In genomic region chr3:132180337-132180791, GRCh38 we compare ENCODE assay signal across 9 cellular contexts.
A peak's percentile ranks its signal among the peaks of the same experiment; 100 is the strongest.
DNase-seq lines count a peak whose midpoint lies in the region; ATAC-seq and TF ChIP-seq lines count a peak whose summit lies in the region.
"Had no signal": no experiment of that assay in that cellular context is flagged by ENCODE, and none has a peak within 500 bp of the region (broad histone marks: within the 10 kb centered on the region; RNA-seq: fewer than 3 reads in every experiment).

No MANE protein-coding gene starts in this region.

- CTCF ChIA-PET in activated CD4-positive, alpha-beta T cell treated with anti-CD3 and anti-CD28 coated beads for 36 hours (lab: Charles Lee), result interaction anchor here (0.7 to 1.6 kb wide), 3 partner anchors 141 to 1148 kb away, joined by 3 to 7 read pairs (median 4); no protein-coding TSS in a partner anchor
- CTCF ChIA-PET in activated CD8-positive, alpha-beta T cell treated with anti-CD3 and anti-CD28 coated beads for 36 hours (lab: Charles Lee), result interaction anchor here (0.9 to 1.2 kb wide), 4 partner anchors 11 to 386 kb away, joined by 3 to 8 read pairs (median 3); no protein-coding TSS in a partner anchor

- no peaks in the 10 kb centered on the region for H3K27me3 ChIP-seq in thoracic aorta (replicated peaks; ENCODE audit: insufficient read depth)
- H3K27me3 ChIP-seq in sigmoid colon, result no peaks in the 10 kb centered on the region

- no peak overlapping the region for H3K27ac Mint-ChIP-seq in activated CD4-positive, alpha-beta T cell treated with anti-CD3 and anti-CD28 coated beads for 36 hours
- no peak overlapping the region for H3K27ac Mint-ChIP-seq in activated CD8-positive, alpha-beta T cell treated with anti-CD3 and anti-CD28 coated beads for 36 hours
- H3K27ac Mint-ChIP-seq: activated naive CD4-positive, alpha-beta T cell treated with anti-CD3 and anti-CD28 coated beads, Interleukin-2, amount 50 U/mL, for 72 hours had no signal

- no peak for TF ChIP-seq POLR2A in sigmoid colon (IDR thresholded peaks at IDR 0.05)

- H3K4me3 Mint-ChIP-seq in activated CD4-positive, alpha-beta T cell treated with anti-CD3 and anti-CD28 coated beads for 36 hours, result no peak overlapping the region
- H3K4me3 Mint-ChIP-seq in activated CD8-positive, alpha-beta T cell treated with anti-CD3 and anti-CD28 coated beads for 36 hours, result no peak overlapping the region

- no peak for TF ChIP-seq EP300 in sigmoid colon (IDR thresholded peaks at IDR 0.05)

- H3K27me3 Mint-ChIP-seq in activated CD4-positive, alpha-beta T cell treated with anti-CD3 and anti-CD28 coated beads for 36 hours, result peaks cover 6% of the 10 kb centered on the region
- H3K27me3 Mint-ChIP-seq in activated CD8-positive, alpha-beta T cell treated with anti-CD3 and anti-CD28 coated beads for 36 hours, result peaks cover 9% of the 10 kb centered on the region

- H3K4me3 ChIP-seq in thoracic aorta, result no peak overlapping the region
- no peak overlapping the region for H3K4me3 ChIP-seq in sigmoid colon

- no peaks in the 10 kb centered on the region for H3K36me3 Mint-ChIP-seq in activated CD4-positive, alpha-beta T cell treated with anti-CD3 and anti-CD28 coated beads for 36 hours (ENCODE audit: low read depth)
- no peaks in the 10 kb centered on the region for H3K36me3 Mint-ChIP-seq in activated CD8-positive, alpha-beta T cell treated with anti-CD3 and anti-CD28 coated beads for 36 hours (ENCODE audit: low read depth)
- H3K36me3 Mint-ChIP-seq: activated naive CD4-positive, alpha-beta T cell treated with anti-CD3 and anti-CD28 coated beads, Interleukin-2, amount 50 U/mL, for 72 hours had no signal

- no peaks in the 10 kb centered on the region for H3K9me3 Mint-ChIP-seq in activated CD4-positive, alpha-beta T cell treated with anti-CD3 and anti-CD28 coated beads for 36 hours (ENCODE audit: low read depth)
- no peaks in the 10 kb centered on the region for H3K9me3 Mint-ChIP-seq in activated CD8-positive, alpha-beta T cell treated with anti-CD3 and anti-CD28 coated beads for 36 hours
- H3K9me3 Mint-ChIP-seq: activated naive CD4-positive, alpha-beta T cell treated with anti-CD3 and anti-CD28 coated beads, Interleukin-2, amount 50 U/mL, for 72 hours had no signal

- POLR2A ChIA-PET in activated CD4-positive, alpha-beta T cell treated with anti-CD3 and anti-CD28 coated beads for 36 hours (lab: Charles Lee), result no interaction called here
- POLR2A ChIA-PET in activated CD8-positive, alpha-beta T cell treated with anti-CD3 and anti-CD28 coated beads for 36 hours (lab: Charles Lee), result no interaction called here

- peaks cover 0 to 2% of the 10 kb centered on the region in 2 donors for H3K4me1 ChIP-seq in thoracic aorta (ENCODE audit: control insufficient read depth in 1 of 2, low read depth in 2 of 2)
- no peaks in the 10 kb centered on the region for H3K4me1 ChIP-seq in sigmoid colon

- ATAC-seq in activated CD4-positive, alpha-beta T cell treated with anti-CD3 and anti-CD28 coated beads for 36 hours, result peak; percentile 30
- ATAC-seq in HG02852 (IDR thresholded peaks at IDR 0.05; ENCODE audit: unreplicated experiment) (peak; percentile 52), thoracic aorta (ENCODE audit: insufficient number of reproducible peaks, low FRiP score, low read depth) (no peak)
- peak; percentile 49 for ATAC-seq in activated CD8-positive, alpha-beta T cell treated with anti-CD3 and anti-CD28 coated beads for 36 hours

- peaks cover 3% of the 10 kb centered on the region for H3K4me1 Mint-ChIP-seq in activated CD4-positive, alpha-beta T cell treated with anti-CD3 and anti-CD28 coated beads for 36 hours
- H3K4me1 Mint-ChIP-seq in activated CD8-positive, alpha-beta T cell treated with anti-CD3 and anti-CD28 coated beads for 36 hours (ENCODE audit: low read depth), result peaks cover 5% of the 10 kb centered on the region

- TF ChIP-seq CTCF in activated CD8-positive, alpha-beta T cell treated with anti-CD3 and anti-CD28 coated beads for 36 hours (IDR thresholded peaks at IDR 0.05), result peak; percentile 65
- TF ChIP-seq CTCF in thoracic aorta (IDR thresholded peaks at IDR 0.05) (peak; percentile 61), sigmoid colon (IDR thresholded peaks at IDR 0.05) (no peak)

- H3K27ac ChIP-seq in thoracic aorta (no peak overlapping the region), sigmoid colon (no peak overlapping the region)

- H3K9me3 ChIP-seq in thoracic aorta, result no peaks in the 10 kb centered on the region
- no peaks in the 10 kb centered on the region for H3K9me3 ChIP-seq in sigmoid colon

- no peak for DNase-seq in activated CD4-positive, alpha-beta T cell treated with anti-CD3 and anti-CD28 coated beads for 36 hours
- no peak for DNase-seq in activated CD4-positive, alpha-beta T cell treated with anti-CD3 and anti-CD28 coated beads, Interleukin-2, amount 50 U/mL, for 1 hour
- DNase-seq in NCI-H2171 treated with DMSO at 0.1 percent for 48 hours (lab: John Stamatoyannopoulos, UW), result peak; percentile 69
- DNase-seq in activated CD8-positive, alpha-beta T cell treated with anti-CD3 and anti-CD28 coated beads for 36 hours, result no peak
- DNase-seq in iPS DF 4.7 (ENCODE audit: extremely low read depth, low spot score), result peak; percentile 76
- DNase-seq in thoracic aorta (ENCODE audit: low spot score), result no peak
- no peak for DNase-seq in sigmoid colon

- H3K36me3 ChIP-seq in thoracic aorta, result no peaks in the 10 kb centered on the region
- H3K36me3 ChIP-seq in sigmoid colon, result no peaks in the 10 kb centered on the region

- 10 to 12% methylated on average over 3 of the region's 3 CpGs for WGBS in sigmoid colon, 2 donors

- intact Hi-C loops in activated CD4-positive, alpha-beta T cell treated with anti-CD3 and anti-CD28 coated beads for 36 hours (cut with DNase I, micrococcal nuclease), result loop anchor here (1.0 to 5.0 kb wide), 5 partner anchors 142 to 633 kb away; partner anchors contain the start of gene CPNE4 (in 1 of the 2)
- intact Hi-C loops in activated CD8-positive, alpha-beta T cell treated with anti-CD3 and anti-CD28 coated beads for 36 hours (cut with micrococcal nuclease), result no loop called here
- intact Hi-C loops in sigmoid colon (cut with DNase I), result no loop called here

Comparison
In these comparisons a context has a peak if more than half of its experiments do, and no peak if none do; other contexts are left out.
1. DNase-seq: peak in NCI-H2171 treated with DMSO at 0.1 percent for 48 hours (single experiment) and iPS DF 4.7 (single experiment); none in activated CD4-positive, alpha-beta T cell treated with anti-CD3 and anti-CD28 coated beads for 36 hours (single experiment), activated CD4-positive, alpha-beta T cell treated with anti-CD3 and anti-CD28 coated beads, Interleukin-2, amount 50 U/mL, for 1 hour (single experiment), activated CD8-positive, alpha-beta T cell treated with anti-CD3 and anti-CD28 coated beads for 36 hours (single experiment), thoracic aorta (single experiment) and sigmoid colon (single experiment).
2. CTCF ChIP-seq: peak in activated CD8-positive, alpha-beta T cell treated with anti-CD3 and anti-CD28 coated beads for 36 hours (single experiment) and thoracic aorta (single experiment); none in sigmoid colon (0 of 4).
3. intact Hi-C loops: an anchor here in activated CD4-positive, alpha-beta T cell treated with anti-CD3 and anti-CD28 coated beads for 36 hours (1.0 to 5.0 kb wide); none called in activated CD8-positive, alpha-beta T cell treated with anti-CD3 and anti-CD28 coated beads for 36 hours and sigmoid colon.